Comparison of ENCODE assay signal across 1 cellular context in the genomic region with DNA sequence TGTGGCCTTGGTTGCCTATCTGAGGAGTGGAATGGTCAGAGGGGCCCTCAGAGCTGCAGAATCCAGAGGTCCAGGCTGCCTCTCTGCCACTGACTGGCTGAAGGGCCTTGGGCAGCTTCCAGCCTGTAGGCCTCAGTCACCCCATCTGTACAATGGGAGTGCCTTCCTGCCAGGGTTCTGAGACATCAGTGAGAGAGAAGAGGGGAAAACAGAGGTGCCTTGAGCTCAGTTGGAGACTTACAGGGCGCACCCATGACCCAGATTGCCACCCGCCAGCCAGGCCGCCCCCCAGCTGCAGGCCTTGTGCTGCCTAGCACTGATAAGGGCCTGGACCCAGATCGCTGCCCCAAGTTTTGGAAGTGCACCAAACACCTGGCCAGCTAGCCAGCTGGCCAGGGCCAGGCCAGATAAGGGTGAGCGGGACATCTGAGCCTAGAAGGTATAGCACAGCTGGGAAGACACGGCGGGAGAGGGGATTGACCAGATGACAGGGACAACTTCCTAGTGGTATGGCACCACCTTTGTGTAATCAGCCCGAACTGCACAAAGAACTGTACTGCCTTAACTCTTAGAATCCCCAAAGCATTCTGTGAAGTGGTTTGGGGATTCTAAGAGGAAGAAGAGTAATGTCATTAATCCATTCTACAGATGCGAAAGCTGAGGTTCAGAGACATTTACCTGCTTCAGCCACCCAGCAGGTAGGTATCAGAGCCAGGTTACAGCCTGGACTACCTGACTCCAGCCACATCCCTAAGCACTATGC.
TF ChIP-seq lines count a peak whose summit lies in the region.

No MANE protein-coding gene starts in this region.

TF ChIP-seq in K562, 482 proteins besides CTCF, POLR2A, EP300 and RAD21 (continued from another document and continues in another):
- TF ChIP-seq, protein P1, sequence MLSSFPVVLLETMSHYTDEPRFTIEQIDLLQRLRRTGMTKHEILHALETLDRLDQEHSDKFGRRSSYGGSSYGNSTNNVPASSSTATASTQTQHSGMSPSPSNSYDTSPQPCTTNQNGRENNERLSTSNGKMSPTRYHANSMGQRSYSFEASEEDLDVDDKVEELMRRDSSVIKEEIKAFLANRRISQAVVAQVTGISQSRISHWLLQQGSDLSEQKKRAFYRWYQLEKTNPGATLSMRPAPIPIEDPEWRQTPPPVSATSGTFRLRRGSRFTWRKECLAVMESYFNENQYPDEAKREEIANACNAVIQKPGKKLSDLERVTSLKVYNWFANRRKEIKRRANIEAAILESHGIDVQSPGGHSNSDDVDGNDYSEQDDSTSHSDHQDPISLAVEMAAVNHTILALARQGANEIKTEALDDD (IDR thresholded peaks at IDR 0.05), result no peak; the same call in 1 of the 2 replicates
- TF ChIP-seq CHD2 (IDR thresholded peaks at IDR 0.05; ENCODE audit: low read depth, low read length), result no peak
- no peak for TF ChIP-seq GATAD2A (IDR thresholded peaks at IDR 0.05)
- no peak; the same call in 1 of the 2 replicates for TF ChIP-seq KLF6 (CRISPR knock-in tag; IDR thresholded peaks at IDR 0.05; ENCODE audit: borderline replicate concordance)
- no peak for TF ChIP-seq ZNF41 (CRISPR knock-in tag; conservative IDR thresholded peaks at IDR 0.05)
- TF ChIP-seq ZBTB8A (IDR thresholded peaks at IDR 0.05; ENCODE audit: partially characterized antibody), result no peak
- TF ChIP-seq RB1 (IDR thresholded peaks at IDR 0.05; ENCODE audit: low read depth), result peak; percentile 88
- TF ChIP-seq, protein P2, sequence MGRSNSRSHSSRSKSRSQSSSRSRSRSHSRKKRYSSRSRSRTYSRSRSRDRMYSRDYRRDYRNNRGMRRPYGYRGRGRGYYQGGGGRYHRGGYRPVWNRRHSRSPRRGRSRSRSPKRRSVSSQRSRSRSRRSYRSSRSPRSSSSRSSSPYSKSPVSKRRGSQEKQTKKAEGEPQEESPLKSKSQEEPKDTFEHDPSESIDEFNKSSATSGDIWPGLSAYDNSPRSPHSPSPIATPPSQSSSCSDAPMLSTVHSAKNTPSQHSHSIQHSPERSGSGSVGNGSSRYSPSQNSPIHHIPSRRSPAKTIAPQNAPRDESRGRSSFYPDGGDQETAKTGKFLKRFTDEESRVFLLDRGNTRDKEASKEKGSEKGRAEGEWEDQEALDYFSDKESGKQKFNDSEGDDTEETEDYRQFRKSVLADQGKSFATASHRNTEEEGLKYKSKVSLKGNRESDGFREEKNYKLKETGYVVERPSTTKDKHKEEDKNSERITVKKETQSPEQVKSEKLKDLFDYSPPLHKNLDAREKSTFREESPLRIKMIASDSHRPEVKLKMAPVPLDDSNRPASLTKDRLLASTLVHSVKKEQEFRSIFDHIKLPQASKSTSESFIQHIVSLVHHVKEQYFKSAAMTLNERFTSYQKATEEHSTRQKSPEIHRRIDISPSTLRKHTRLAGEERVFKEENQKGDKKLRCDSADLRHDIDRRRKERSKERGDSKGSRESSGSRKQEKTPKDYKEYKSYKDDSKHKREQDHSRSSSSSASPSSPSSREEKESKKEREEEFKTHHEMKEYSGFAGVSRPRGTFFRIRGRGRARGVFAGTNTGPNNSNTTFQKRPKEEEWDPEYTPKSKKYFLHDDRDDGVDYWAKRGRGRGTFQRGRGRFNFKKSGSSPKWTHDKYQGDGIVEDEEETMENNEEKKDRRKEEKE (IDR thresholded peaks at IDR 0.05; ENCODE audit: borderline replicate concordance in 1 of 2, control insufficient read depth in 1 of 2, low read depth in 2 of 2, low read length in 1 of 2), result peak in 1 of 2 experiments; percentile 84; a peak in 1 of 4 replicates
- TF ChIP-seq, protein P3, sequence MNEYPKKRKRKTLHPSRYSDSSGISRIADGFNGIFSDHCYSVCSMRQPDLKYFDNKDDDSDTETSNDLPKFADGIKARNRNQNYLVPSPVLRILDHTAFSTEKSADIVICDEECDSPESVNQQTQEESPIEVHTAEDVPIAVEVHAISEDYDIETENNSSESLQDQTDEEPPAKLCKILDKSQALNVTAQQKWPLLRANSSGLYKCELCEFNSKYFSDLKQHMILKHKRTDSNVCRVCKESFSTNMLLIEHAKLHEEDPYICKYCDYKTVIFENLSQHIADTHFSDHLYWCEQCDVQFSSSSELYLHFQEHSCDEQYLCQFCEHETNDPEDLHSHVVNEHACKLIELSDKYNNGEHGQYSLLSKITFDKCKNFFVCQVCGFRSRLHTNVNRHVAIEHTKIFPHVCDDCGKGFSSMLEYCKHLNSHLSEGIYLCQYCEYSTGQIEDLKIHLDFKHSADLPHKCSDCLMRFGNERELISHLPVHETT (CRISPR knock-in tag; conservative IDR thresholded peaks at IDR 0.05 in 1 of 2, IDR thresholded peaks at IDR 0.05 in 1 of 2), result peak in 1 of 2 experiments; percentile 86; a peak in 2 of 4 replicates
- TF ChIP-seq SLC30A9 (CRISPR knock-in tag; IDR thresholded peaks at IDR 0.05), result no peak
- TF ChIP-seq MYC (IDR thresholded peaks at IDR 0.05; ENCODE audit: low read depth, low read length), result peak; percentile 67
- no peak for TF ChIP-seq MYC (CRISPR knock-in tag; IDR thresholded peaks at IDR 0.05; ENCODE audit: borderline replicate concordance, low read depth)
- TF ChIP-seq, protein P4, sequence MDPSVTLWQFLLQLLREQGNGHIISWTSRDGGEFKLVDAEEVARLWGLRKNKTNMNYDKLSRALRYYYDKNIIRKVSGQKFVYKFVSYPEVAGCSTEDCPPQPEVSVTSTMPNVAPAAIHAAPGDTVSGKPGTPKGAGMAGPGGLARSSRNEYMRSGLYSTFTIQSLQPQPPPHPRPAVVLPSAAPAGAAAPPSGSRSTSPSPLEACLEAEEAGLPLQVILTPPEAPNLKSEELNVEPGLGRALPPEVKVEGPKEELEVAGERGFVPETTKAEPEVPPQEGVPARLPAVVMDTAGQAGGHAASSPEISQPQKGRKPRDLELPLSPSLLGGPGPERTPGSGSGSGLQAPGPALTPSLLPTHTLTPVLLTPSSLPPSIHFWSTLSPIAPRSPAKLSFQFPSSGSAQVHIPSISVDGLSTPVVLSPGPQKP (CRISPR knock-in tag; IDR thresholded peaks at IDR 0.05), result no peak
- TF ChIP-seq SP1 (CRISPR knock-in tag; IDR thresholded peaks at IDR 0.05), result peak; percentile 93
- TF ChIP-seq MEIS2 (IDR thresholded peaks at IDR 0.05; ENCODE audit: partially characterized antibody), result peak; percentile 55
- no peak for TF ChIP-seq SMAD2 (IDR thresholded peaks at IDR 0.05; ENCODE audit: low read depth, low read length)
- no peak for TF ChIP-seq POLR2G (IDR thresholded peaks at IDR 0.05; ENCODE audit: low read depth, low read length)
- TF ChIP-seq FIP1L1 (IDR thresholded peaks at IDR 0.05; ENCODE audit: low read depth, low read length, poor library complexity, severe bottlenecking), result no peak
- no peak for TF ChIP-seq RBM34 (IDR thresholded peaks at IDR 0.05; ENCODE audit: borderline replicate concordance, insufficient read depth, low read length)
- TF ChIP-seq, protein P5, sequence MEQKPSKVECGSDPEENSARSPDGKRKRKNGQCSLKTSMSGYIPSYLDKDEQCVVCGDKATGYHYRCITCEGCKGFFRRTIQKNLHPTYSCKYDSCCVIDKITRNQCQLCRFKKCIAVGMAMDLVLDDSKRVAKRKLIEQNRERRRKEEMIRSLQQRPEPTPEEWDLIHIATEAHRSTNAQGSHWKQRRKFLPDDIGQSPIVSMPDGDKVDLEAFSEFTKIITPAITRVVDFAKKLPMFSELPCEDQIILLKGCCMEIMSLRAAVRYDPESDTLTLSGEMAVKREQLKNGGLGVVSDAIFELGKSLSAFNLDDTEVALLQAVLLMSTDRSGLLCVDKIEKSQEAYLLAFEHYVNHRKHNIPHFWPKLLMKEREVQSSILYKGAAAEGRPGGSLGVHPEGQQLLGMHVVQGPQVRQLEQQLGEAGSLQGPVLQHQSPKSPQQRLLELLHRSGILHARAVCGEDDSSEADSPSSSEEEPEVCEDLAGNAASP (IDR thresholded peaks at IDR 0.05), result no peak
- TF ChIP-seq CBX3 (IDR thresholded peaks at IDR 0.05; ENCODE audit: borderline replicate concordance in 1 of 2, low read length in 2 of 2), result peak in 1 of 2 experiments; percentile 73; a peak in 2 of 3 replicates
- TF ChIP-seq MXI1 (IDR thresholded peaks at IDR 0.05; ENCODE audit: low read depth, low read length), result peak; percentile 85
- TF ChIP-seq TEAD2 (tag; IDR thresholded peaks at IDR 0.05), result peak; percentile 50; the same call in 1 of the 2 replicates
- TF ChIP-seq POLR2B (IDR thresholded peaks at IDR 0.05; ENCODE audit: low read depth, partially characterized antibody), result no peak
- TF ChIP-seq HLTF (IDR thresholded peaks at IDR 0.05), result peak; percentile 99
- TF ChIP-seq GTF2A2 (tag; IDR thresholded peaks at IDR 0.05), result no peak
- peak; percentile 93 for TF ChIP-seq ZNF175 (CRISPR knock-in tag; IDR thresholded peaks at IDR 0.05; ENCODE audit: low read depth)
- no peak for TF ChIP-seq HNRNPH1 (optimal IDR thresholded peaks at IDR 0.05; ENCODE audit: low read depth, low read length)
- no peak for TF ChIP-seq EHMT2 (IDR thresholded peaks at IDR 0.05)
- TF ChIP-seq, protein P6, sequence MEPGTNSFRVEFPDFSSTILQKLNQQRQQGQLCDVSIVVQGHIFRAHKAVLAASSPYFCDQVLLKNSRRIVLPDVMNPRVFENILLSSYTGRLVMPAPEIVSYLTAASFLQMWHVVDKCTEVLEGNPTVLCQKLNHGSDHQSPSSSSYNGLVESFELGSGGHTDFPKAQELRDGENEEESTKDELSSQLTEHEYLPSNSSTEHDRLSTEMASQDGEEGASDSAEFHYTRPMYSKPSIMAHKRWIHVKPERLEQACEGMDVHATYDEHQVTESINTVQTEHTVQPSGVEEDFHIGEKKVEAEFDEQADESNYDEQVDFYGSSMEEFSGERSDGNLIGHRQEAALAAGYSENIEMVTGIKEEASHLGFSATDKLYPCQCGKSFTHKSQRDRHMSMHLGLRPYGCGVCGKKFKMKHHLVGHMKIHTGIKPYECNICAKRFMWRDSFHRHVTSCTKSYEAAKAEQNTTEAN (CRISPR knock-in tag; IDR thresholded peaks at IDR 0.05), result no peak
- no peak for TF ChIP-seq ZNF282 (CRISPR knock-in tag; IDR thresholded peaks at IDR 0.05)
- TF ChIP-seq CHD4 (IDR thresholded peaks at IDR 0.05; ENCODE audit: insufficient read depth, insufficient replicate concordance, low read depth, low read length, poor library complexity, severe bottlenecking), result peak; percentile 92
- TF ChIP-seq PHF20 (IDR thresholded peaks at IDR 0.05; ENCODE audit: partially characterized antibody), result peak; percentile 74
- TF ChIP-seq, protein P7, sequence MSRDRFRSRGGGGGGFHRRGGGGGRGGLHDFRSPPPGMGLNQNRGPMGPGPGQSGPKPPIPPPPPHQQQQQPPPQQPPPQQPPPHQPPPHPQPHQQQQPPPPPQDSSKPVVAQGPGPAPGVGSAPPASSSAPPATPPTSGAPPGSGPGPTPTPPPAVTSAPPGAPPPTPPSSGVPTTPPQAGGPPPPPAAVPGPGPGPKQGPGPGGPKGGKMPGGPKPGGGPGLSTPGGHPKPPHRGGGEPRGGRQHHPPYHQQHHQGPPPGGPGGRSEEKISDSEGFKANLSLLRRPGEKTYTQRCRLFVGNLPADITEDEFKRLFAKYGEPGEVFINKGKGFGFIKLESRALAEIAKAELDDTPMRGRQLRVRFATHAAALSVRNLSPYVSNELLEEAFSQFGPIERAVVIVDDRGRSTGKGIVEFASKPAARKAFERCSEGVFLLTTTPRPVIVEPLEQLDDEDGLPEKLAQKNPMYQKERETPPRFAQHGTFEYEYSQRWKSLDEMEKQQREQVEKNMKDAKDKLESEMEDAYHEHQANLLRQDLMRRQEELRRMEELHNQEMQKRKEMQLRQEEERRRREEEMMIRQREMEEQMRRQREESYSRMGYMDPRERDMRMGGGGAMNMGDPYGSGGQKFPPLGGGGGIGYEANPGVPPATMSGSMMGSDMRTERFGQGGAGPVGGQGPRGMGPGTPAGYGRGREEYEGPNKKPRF (IDR thresholded peaks at IDR 0.05; ENCODE audit: low read depth, low read length), result no peak
- TF ChIP-seq, protein P8, sequence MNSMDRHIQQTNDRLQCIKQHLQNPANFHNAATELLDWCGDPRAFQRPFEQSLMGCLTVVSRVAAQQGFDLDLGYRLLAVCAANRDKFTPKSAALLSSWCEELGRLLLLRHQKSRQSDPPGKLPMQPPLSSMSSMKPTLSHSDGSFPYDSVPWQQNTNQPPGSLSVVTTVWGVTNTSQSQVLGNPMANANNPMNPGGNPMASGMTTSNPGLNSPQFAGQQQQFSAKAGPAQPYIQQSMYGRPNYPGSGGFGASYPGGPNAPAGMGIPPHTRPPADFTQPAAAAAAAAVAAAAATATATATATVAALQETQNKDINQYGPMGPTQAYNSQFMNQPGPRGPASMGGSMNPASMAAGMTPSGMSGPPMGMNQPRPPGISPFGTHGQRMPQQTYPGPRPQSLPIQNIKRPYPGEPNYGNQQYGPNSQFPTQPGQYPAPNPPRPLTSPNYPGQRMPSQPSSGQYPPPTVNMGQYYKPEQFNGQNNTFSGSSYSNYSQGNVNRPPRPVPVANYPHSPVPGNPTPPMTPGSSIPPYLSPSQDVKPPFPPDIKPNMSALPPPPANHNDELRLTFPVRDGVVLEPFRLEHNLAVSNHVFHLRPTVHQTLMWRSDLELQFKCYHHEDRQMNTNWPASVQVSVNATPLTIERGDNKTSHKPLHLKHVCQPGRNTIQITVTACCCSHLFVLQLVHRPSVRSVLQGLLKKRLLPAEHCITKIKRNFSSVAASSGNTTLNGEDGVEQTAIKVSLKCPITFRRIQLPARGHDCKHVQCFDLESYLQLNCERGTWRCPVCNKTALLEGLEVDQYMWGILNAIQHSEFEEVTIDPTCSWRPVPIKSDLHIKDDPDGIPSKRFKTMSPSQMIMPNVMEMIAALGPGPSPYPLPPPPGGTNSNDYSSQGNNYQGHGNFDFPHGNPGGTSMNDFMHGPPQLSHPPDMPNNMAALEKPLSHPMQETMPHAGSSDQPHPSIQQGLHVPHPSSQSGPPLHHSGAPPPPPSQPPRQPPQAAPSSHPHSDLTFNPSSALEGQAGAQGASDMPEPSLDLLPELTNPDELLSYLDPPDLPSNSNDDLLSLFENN (IDR thresholded peaks at IDR 0.05; ENCODE audit: low read depth in 2 of 2, low read length in 2 of 2), result peak in 1 of 2 experiments; percentile 99; a peak in 2 of 4 replicates
